In the genomic region with DNA sequence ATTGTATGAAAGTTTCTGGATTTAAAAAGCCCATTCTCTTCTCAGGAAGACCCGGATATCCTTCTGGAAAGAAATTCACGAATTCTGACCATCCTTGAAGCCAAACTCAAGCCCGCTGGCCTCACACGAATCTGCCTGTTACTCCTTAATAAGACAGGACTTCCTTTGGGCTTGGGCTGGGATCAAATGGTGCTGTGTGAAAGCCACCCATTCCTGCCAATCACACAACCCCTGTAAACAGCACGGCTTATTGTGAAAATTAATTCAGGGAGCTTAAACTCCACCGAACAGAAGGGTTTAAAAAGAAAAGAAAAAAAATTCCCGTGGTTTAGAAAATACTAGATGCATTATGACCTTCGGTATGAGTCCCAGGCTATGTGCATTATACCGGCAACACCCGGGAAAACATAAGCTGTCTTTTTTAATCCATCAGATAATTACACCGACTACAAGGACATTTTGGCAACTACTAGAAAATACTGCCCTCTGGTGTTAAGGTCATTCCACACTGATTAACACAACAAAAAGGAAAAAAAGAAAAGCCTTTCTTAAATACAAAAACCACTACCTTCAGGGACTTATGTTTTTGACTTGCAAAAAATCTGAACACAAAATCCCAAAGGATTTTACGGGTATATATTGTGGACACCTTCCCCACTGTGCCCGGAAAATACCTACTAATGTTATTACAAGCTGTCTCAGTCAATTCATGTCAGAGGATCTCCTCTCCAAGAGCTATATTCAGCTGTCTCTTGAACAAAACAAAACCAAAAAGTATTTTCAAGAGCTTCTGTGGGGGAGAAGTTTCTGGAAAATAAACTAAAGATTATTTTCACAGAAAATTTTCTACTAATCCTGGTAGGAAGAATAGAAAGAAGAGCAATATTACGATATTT, we compare ENCODE assay signal across 9 cellular contexts.
A peak's percentile ranks its signal among the peaks of the same experiment; 100 is the strongest.
DNase-seq lines count a peak whose midpoint lies in the region; ATAC-seq and TF ChIP-seq lines count a peak whose summit lies in the region.
"Had no signal": no experiment of that assay in that cellular context is flagged by ENCODE, and none has a peak within 500 bp of the region (broad histone marks: within the 10 kb centered on the region; RNA-seq: fewer than 3 reads in every experiment).

No MANE protein-coding gene starts in this region.

- H3F3A ChIP-seq in SU-DHL-6 (ENCODE audit: insufficient read depth) = no peaks in the 10 kb centered on the region

- H3K4ac ChIP-seq in trophoblast cell (ENCODE audit: low read depth, low read length) = no peak overlapping the region

- H3K79me2 ChIP-seq in SU-DHL-6 (ENCODE audit: insufficient read depth, low read length) (no peaks in the 10 kb centered on the region), trophoblast cell (ENCODE audit: control insufficient read depth, insufficient read depth, low read length, poor library complexity) (no peaks in the 10 kb centered on the region)

- H3K9me3 ChIP-seq in SU-DHL-6 (ENCODE audit: insufficient read depth, low read length) (no peaks in the 10 kb centered on the region), trophoblast cell (ENCODE audit: insufficient read depth, low read depth, low read length) (no peaks in the 10 kb centered on the region)
- H3K9me3 ChIP-seq: BLaER1 treated with 17β-estradiol and CSF1 and Interleukin-3, amounts not matched to agents 10 nM and 100 nM had no signal

- H3K14ac ChIP-seq in trophoblast cell (ENCODE audit: low read length) = no peak overlapping the region

- no peak overlapping the region for H4K91ac ChIP-seq in trophoblast cell (ENCODE audit: low read depth, low read length)

- no peak overlapping the region for H2AK5ac ChIP-seq in trophoblast cell (ENCODE audit: low read length)

- H3K36me3 ChIP-seq in SU-DHL-6 (ENCODE audit: low read length) (no peaks in the 10 kb centered on the region), trophoblast cell (ENCODE audit: control insufficient read depth in 1 of 2, insufficient read depth in 2 of 2, low read length in 2 of 2) (no peaks in the 10 kb centered on the region)
- H3K36me3 ChIP-seq: BLaER1 treated with 17β-estradiol and CSF1 and Interleukin-3, amounts not matched to agents 10 nM and 100 nM had no signal

- H3K4me2 ChIP-seq in SU-DHL-6 (ENCODE audit: low read depth, low read length, poor library complexity, severe bottlenecking) = no peak overlapping the region
- H3K4me2 ChIP-seq in trophoblast cell (ENCODE audit: low read length) = no peak overlapping the region
- H3K4me2 ChIP-seq: BLaER1 treated with 17β-estradiol and CSF1 and Interleukin-3, amounts not matched to agents 10 nM and 100 nM had no signal

- H3K79me1 ChIP-seq in trophoblast cell (ENCODE audit: low read length) = no peaks in the 10 kb centered on the region

- H3K4me3 ChIP-seq in SU-DHL-6 (ENCODE audit: insufficient read depth, low read length, poor library complexity, severe bottlenecking) (no peak overlapping the region), trophoblast cell (ENCODE audit: low read depth, low read length) (no peak overlapping the region)
- H3K4me3 ChIP-seq: BLaER1 treated with 17β-estradiol and CSF1 and Interleukin-3, amounts not matched to agents 10 nM and 100 nM had no signal

- H4K8ac ChIP-seq in trophoblast cell (ENCODE audit: low read depth, low read length) = no peak overlapping the region

- no peak overlapping the region for H3K23ac ChIP-seq in trophoblast cell (ENCODE audit: low read length)

- H3K9ac ChIP-seq in SU-DHL-6 (ENCODE audit: low read length) (no peak overlapping the region), trophoblast cell (ENCODE audit: low read length) (peak overlapping the region; percentile 53)
- H3K9ac ChIP-seq: BLaER1 treated with 17β-estradiol and CSF1 and Interleukin-3, amounts not matched to agents 10 nM and 100 nM had no signal

- H3K27me3 ChIP-seq in SU-DHL-6 (ENCODE audit: low read length) = no peaks in the 10 kb centered on the region
- H3K27me3 ChIP-seq in trophoblast cell (ENCODE audit: insufficient read depth, low read length) = no peaks in the 10 kb centered on the region
- H3K27me3 ChIP-seq: BLaER1 treated with 17β-estradiol and CSF1 and Interleukin-3, amounts not matched to agents 10 nM and 100 nM had no signal

- H2BK5ac ChIP-seq in trophoblast cell (ENCODE audit: low read depth, low read length, poor library complexity) = no peak overlapping the region

- no peak overlapping the region for H2BK120ac ChIP-seq in trophoblast cell (ENCODE audit: insufficient read depth, low read length, poor library complexity)

- no peak overlapping the region for H2BK12ac ChIP-seq in trophoblast cell (ENCODE audit: low read length)

- no peak for ATAC-seq in GM21381 (IDR thresholded peaks at IDR 0.05; ENCODE audit: unreplicated experiment)

- H3K9me2 ChIP-seq in SU-DHL-6 (replicated peaks; ENCODE audit: insufficient read depth, low read length) = no peaks in the 10 kb centered on the region

- H4K20me1 ChIP-seq in SU-DHL-6 (ENCODE audit: low read depth, low read length) = no peaks in the 10 kb centered on the region
- H4K20me1 ChIP-seq: BLaER1 treated with 17β-estradiol and CSF1 and Interleukin-3, amounts not matched to agents 10 nM and 100 nM had no signal

- H3K27ac ChIP-seq in SU-DHL-6 (ENCODE audit: low read depth, low read length) (no peak overlapping the region), trophoblast cell (ENCODE audit: low read depth, low read length) (no peak overlapping the region)
- H3K27ac ChIP-seq: BLaER1 treated with 17β-estradiol and CSF1 and Interleukin-3, amounts not matched to agents 10 nM and 100 nM had no signal

- TF ChIP-seq CTCF in SU-DHL-6 (IDR thresholded peaks at IDR 0.05; ENCODE audit: insufficient read depth, low read length, poor library complexity, severe bottlenecking) = peak; percentile 63

- WGBS in trophoblast cell (ENCODE audit: extremely low coverage, insufficient coverage, insufficient read length) = no CpG with 5 or more reads among the region's 14 CpGs

- no peak overlapping the region for H3K18ac ChIP-seq in trophoblast cell (ENCODE audit: low read length)

- H4K12ac ChIP-seq in trophoblast cell (ENCODE audit: low read depth, low read length) = no peak overlapping the region

- H2AFZ ChIP-seq in SU-DHL-6 (ENCODE audit: low read depth, low read length, severe bottlenecking) (no peak overlapping the region), trophoblast cell (ENCODE audit: insufficient read depth, low read length, poor library complexity) (no peak overlapping the region)

- H3K4me1 ChIP-seq in trophoblast cell (ENCODE audit: control insufficient read depth in 1 of 2, insufficient read depth in 2 of 2, low read length in 2 of 2) = no peaks in the 10 kb centered on the region

- peak; percentile 36 to 67 for DNase-seq in NCI-H2081 (lab: John Stamatoyannopoulos, UW)
- DNase-seq in NCI-H2081 treated with DMSO at 0.1 percent for 48 hours (lab: John Stamatoyannopoulos, UW) = no peak
- DNase-seq in NCI-H1417 (lab: John Stamatoyannopoulos, UW) = peak; percentile 33 to 80 (median 41)
- DNase-seq in fibroblast of the conjunctiva (ENCODE audit: low read depth) = peak; percentile 29
- peak in 1 of 2 donors; percentile 83 for DNase-seq in trophoblast cell
- DNase-seq in COLO668 (lab: John Stamatoyannopoulos, UW; ENCODE audit: unreplicated experiment) = no peak

Comparison
In these comparisons a context has a peak if more than half of its experiments do, and no peak if none do; other contexts are left out.
1. DNase-seq: peak in NCI-H2081 (2 of 2), NCI-H1417 (3 of 3) and fibroblast of the conjunctiva (single experiment); none in NCI-H2081 treated with DMSO at 0.1 percent for 48 hours (single experiment) and COLO668 (single experiment).